ENCODE assay signal across 8 cellular contexts in the genomic region with DNA sequence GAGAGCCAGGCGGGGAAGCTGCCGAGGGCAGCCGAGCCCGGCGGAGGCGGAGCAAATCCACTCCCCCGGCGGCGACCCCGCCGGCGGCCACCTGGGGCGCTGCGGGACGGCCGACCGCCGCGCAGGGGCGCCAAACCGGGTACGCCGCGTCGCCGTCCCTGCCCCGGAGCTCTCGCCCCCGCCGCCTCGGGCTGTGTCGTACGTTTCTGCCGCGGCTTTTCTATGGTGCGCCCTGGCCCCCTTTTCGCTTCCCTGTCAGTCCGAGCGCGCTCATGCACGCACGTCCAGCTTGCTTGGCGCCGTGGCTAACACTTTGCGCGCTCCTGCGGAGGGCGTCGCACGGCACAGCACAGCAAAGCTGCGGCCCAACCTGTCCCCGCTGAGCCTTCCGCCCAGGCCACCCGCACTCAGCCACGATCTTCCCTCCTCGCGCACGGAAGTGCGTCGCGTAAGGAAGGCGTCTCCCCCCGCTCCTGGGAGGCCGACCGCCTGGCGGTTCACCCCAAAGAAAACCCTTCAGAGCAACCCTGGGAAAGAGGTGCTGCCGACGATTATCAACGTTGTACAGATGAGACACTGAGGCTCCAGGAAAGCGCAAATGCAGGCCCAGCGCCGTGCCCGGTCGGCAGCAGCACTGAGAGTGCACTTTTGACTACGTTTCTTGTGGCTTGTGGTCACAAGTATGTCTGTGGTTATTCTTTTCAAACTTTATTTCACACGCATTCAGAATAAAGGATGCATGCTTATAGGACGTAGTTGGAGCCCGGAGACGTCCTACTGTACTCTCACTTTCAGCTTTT. TPM values are rescaled to one million over a fixed set of nuclear protein-coding genes. Genes with fewer than 3 reads are reported as not detected.
DNase-seq lines count a peak whose midpoint lies in the region; ATAC-seq and TF ChIP-seq lines count a peak whose summit lies in the region.

TSS of gene HECTD1 (minus strand) at position 48 of the 800 bp plus-strand sequence. CDS start 1,857 bp downstream, outside the sequence.

- peak; percentile 76 for ATAC-seq in GM19023 (IDR thresholded peaks at IDR 0.05; ENCODE audit: unreplicated experiment)
- ATAC-seq in HG03196 (IDR thresholded peaks at IDR 0.05; ENCODE audit: unreplicated experiment) = peak; percentile 75
- peak; percentile 69 for ATAC-seq in central memory CD8-positive, alpha-beta T cell (replicated peaks; ENCODE audit: extremely low read depth, poor library complexity, severe bottlenecking)

- peak within 1 kb of the TSS; percentile 94 for H3K4me3 Mint-ChIP-seq in central memory CD8-positive, alpha-beta T cell

- H3K36me3 Mint-ChIP-seq in central memory CD8-positive, alpha-beta T cell (ENCODE audit: insufficient read depth) = peaks cover 36% of the 10 kb centered on the region

- no peaks in the 10 kb centered on the region for H3K9me3 Mint-ChIP-seq in central memory CD8-positive, alpha-beta T cell

- H3K27ac Mint-ChIP-seq in central memory CD8-positive, alpha-beta T cell (ENCODE audit: low read depth) = peak within 1 kb of the TSS; percentile 99

- no peaks in the 10 kb centered on the region for H3K27me3 ChIP-seq in kidney epithelial cell (ENCODE audit: control insufficient read depth, insufficient read depth, low read length)

- H3K4me3 ChIP-seq in kidney epithelial cell (ENCODE audit: low read depth, low read length) = peak within 1 kb of the TSS; percentile 73

- no peaks in the 10 kb centered on the region for H3K27me3 Mint-ChIP-seq in central memory CD8-positive, alpha-beta T cell

- H3K36me3 ChIP-seq in kidney epithelial cell (ENCODE audit: control insufficient read depth, insufficient read depth, low read length) = no peaks in the 10 kb centered on the region

- DNase-seq in AG20443 (ENCODE audit: low spot score) (peak; percentile 96), NCI-H345 (lab: John Stamatoyannopoulos, UW) (peak; percentile 92), kidney epithelial cell (ENCODE audit: low read depth) (peak; percentile 35)
- peak; percentile 73 for DNase-seq in activated CD4-positive, CD25-positive, alpha-beta regulatory T cell treated with anti-CD3 and anti-CD28 coated beads, Interleukin-2, amount 50 U/mL, for 16 hours (ENCODE audit: low read depth, low spot score)
- DNase-seq in central memory CD8-positive, alpha-beta T cell (ENCODE audit: low spot score in 2 of 2) = peak; percentile 77 to 86
- peak; percentile 76 to 84 for DNase-seq in stimulated activated CD4-positive, alpha-beta T cell treated with anti-CD3 and anti-CD28 coated beads, Interleukin-15, amount 100 ng/mL, for 48 hours (ENCODE audit: low read depth in 2 of 2)

- H3K4me1 Mint-ChIP-seq in central memory CD8-positive, alpha-beta T cell = peaks cover 49% of the 10 kb centered on the region

- TF ChIP-seq CTCF in kidney epithelial cell (IDR thresholded peaks at IDR 0.05; ENCODE audit: insufficient read depth, low read length, poor library complexity, severe bottlenecking) = peak; percentile 0

RNA-seq across cellular contexts. Expression of gene HECTD1, which starts in this region (rescaled TPM):
- 118 TPM in 2 replicates for total RNA-seq in kidney epithelial cell

Comparison
In these comparisons a context has a peak if more than half of its experiments do, and no peak if none do; other contexts are left out.
1. Peak in every context shown above with its lines: DNase-seq, ATAC-seq and H3K4me3 ChIP-seq.
2. DNase-seq: peak in every context shown above with its lines; median percentile 96 in AG20443; 92 in NCI-H345; 82 in central memory CD8-positive, alpha-beta T cell; 80 in stimulated activated CD4-positive, alpha-beta T cell treated with anti-CD3 and anti-CD28 coated beads, Interleukin-15, amount 100 ng/mL, for 48 hours; 73 in activated CD4-positive, CD25-positive, alpha-beta regulatory T cell treated with anti-CD3 and anti-CD28 coated beads, Interleukin-2, amount 50 U/mL, for 16 hours; 35 in kidney epithelial cell.